8 cellular contexts compared by ENCODE assay signal in the genomic region with DNA sequence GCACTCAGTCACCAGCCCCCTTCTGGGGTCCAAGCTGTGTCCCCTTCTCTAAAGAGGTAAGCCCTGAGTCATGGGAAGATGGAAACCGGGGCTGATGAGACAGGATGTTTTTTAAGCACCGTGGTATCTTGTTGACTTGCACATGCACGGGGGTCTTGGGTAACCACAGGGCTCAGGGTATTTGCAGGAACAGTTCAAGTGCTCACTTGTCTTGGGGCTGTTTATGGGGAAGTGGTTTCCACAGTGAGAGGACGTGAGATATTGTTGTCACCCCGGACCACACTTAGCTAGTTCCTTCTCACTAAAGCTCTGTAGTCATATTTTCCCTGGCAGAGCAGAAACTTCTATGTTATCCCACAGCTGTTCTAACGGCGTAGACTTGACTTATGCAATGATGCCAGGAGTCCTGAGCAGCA. TPM values are rescaled to one million over a fixed set of nuclear protein-coding genes. Genes with fewer than 3 reads are reported as not detected.
DNase-seq lines count a peak whose midpoint lies in the region; ATAC-seq and TF ChIP-seq lines count a peak whose summit lies in the region.

No MANE protein-coding gene starts in this region.

- ATAC-seq in GM19452 (IDR thresholded peaks at IDR 0.05; ENCODE audit: unreplicated experiment) (peak; percentile 61), aorta (ENCODE audit: low FRiP score) (peak; percentile 76)

- intact Hi-C loops in aorta (cut with DNase I) = no loop called here

- 86% methylated on average over 3 of the region's 7 CpGs; no CpG with 5 or more reads in 1 of the 2 experiments for WGBS in endodermal cell (ENCODE audit: insufficient coverage in 1 of 2, insufficient read length in 1 of 2), 2 experiments
- 44 to 51% methylated on average over 7 of the region's 7 CpGs for WGBS in aorta, 2 donors

- H3K4me2 ChIP-seq in BLaER1 treated with 17β-estradiol and CSF1 and Interleukin-3, amounts not matched to agents 10 nM and 100 nM = peak overlapping the region; percentile 72 to 98 (median 92)

- peak overlapping the region; percentile 83 to 99 (median 85) for H3K9ac ChIP-seq in BLaER1 treated with 17β-estradiol and CSF1 and Interleukin-3, amounts not matched to agents 10 nM and 100 nM
- no peak overlapping the region for H3K9ac ChIP-seq in endodermal cell (ENCODE audit: extremely low read depth, low read length, poor library complexity, severe bottlenecking)

- peaks cover 14% of the 10 kb centered on the region for H3K27me3 Mint-ChIP-seq in endodermal cell (ENCODE audit: insufficient read depth)

- no peak overlapping the region for H3K4me3 Mint-ChIP-seq in endodermal cell

- H3K4me1 Mint-ChIP-seq in endodermal cell = peaks cover 2% of the 10 kb centered on the region

- H3K36me3 ChIP-seq in BLaER1 treated with 17β-estradiol and CSF1 and Interleukin-3, amounts not matched to agents 10 nM and 100 nM = peaks cover 0 to 15% (median 9%) of the 10 kb centered on the region in 11 experiments; a peak in 12 of 22 replicates
- no peaks in the 10 kb centered on the region for H3K36me3 ChIP-seq in endodermal cell (ENCODE audit: control insufficient read depth, insufficient read depth, low read length)
- H3K36me3 ChIP-seq in aorta (ENCODE audit: control insufficient read depth in 1 of 2, insufficient read depth in 2 of 2, low read length in 1 of 2) = no peaks in the 10 kb centered on the region

- TF ChIP-seq CTCF in endodermal cell (conservative IDR thresholded peaks at IDR 0.05) = no peak

- H3K9me3 ChIP-seq in BLaER1 treated with 17β-estradiol and CSF1 and Interleukin-3, amounts not matched to agents 10 nM and 100 nM (replicated peaks in 1 of 11) = no peaks in the 10 kb centered on the region
- H3K9me3 ChIP-seq in endodermal cell (ENCODE audit: control insufficient read depth, low read length) (no peaks in the 10 kb centered on the region), aorta (ENCODE audit: control insufficient read depth, low read length) (no peaks in the 10 kb centered on the region)

- peaks cover 0 to 11% (median 3%) of the 10 kb centered on the region in 11 experiments; a peak in 14 of 22 replicates for H3K27me3 ChIP-seq in BLaER1 treated with 17β-estradiol and CSF1 and Interleukin-3, amounts not matched to agents 10 nM and 100 nM
- H3K27me3 ChIP-seq in endodermal cell (ENCODE audit: control insufficient read depth, insufficient read depth, low read length, poor library complexity, severe bottlenecking) = no peaks in the 10 kb centered on the region
- no peaks in the 10 kb centered on the region for H3K27me3 ChIP-seq in aorta (ENCODE audit: control insufficient read depth in 1 of 2, insufficient read depth in 2 of 2, low read length in 1 of 2)

- H3K27ac ChIP-seq in BLaER1 treated with 17β-estradiol and CSF1 and Interleukin-3, amounts not matched to agents 10 nM and 100 nM = peak overlapping the region; percentile 91 to 99 (median 97)
- H3K27ac ChIP-seq in endodermal cell (ENCODE audit: low read depth, low read length) (no peak overlapping the region), aorta (ENCODE audit: low read depth in 1 of 2, low read length in 2 of 2) (no peak overlapping the region)

- H3K4me1 ChIP-seq in BLaER1 treated with 17β-estradiol and CSF1 and Interleukin-3, amounts not matched to agents 10 nM and 100 nM = peaks cover 58 to 90% (median 86%) of the 10 kb centered on the region in 10 experiments
- H3K4me1 ChIP-seq in endodermal cell (ENCODE audit: control insufficient read depth, insufficient read depth, low read length) (no peaks in the 10 kb centered on the region), aorta (ENCODE audit: control insufficient read depth in 1 of 2, insufficient read depth in 2 of 2, low read length in 2 of 2) (no peaks in the 10 kb centered on the region)

- H3K9me3 Mint-ChIP-seq in endodermal cell = no peaks in the 10 kb centered on the region

- H4K20me1 ChIP-seq in BLaER1 treated with 17β-estradiol and CSF1 and Interleukin-3, amounts not matched to agents 10 nM and 100 nM = no peaks in the 10 kb centered on the region

- H3K36me3 Mint-ChIP-seq in endodermal cell (ENCODE audit: low read depth) = no peaks in the 10 kb centered on the region

- H3K4me3 ChIP-seq in BLaER1 treated with 17β-estradiol and CSF1 and Interleukin-3, amounts not matched to agents 10 nM and 100 nM = peak overlapping the region in 5 of 10 experiments; percentile 14 to 33 (median 23); a peak in 2 of 20 replicates
- H3K4me3 ChIP-seq in endodermal cell (ENCODE audit: low read length) = no peak overlapping the region
- H3K4me3 ChIP-seq in aorta (ENCODE audit: low read length in 2 of 2) = no peak overlapping the region

- DNase-seq in Kasumi-1 (lab: John Stamatoyannopoulos, UW) (peak; percentile 100), endodermal cell (peak; percentile 44), aorta (peak in 1 of 2 donors; percentile 71), NCI-H1417 (lab: John Stamatoyannopoulos, UW) (no peak)
- DNase-seq in stimulated activated naive CD4-positive, alpha-beta T cell treated with Interleukin-2 at 50 U/mL for 16 hours (lab: John Stamatoyannopoulos, UW) = no peak
- no peak for DNase-seq in stimulated activated CD4-positive, alpha-beta T cell treated with anti-CD3 and anti-CD28 coated beads, Interleukin-15, amount 100 ng/mL, for 24 hours

- H3K27ac Mint-ChIP-seq in endodermal cell = no peak overlapping the region

RNA-seq across cellular contexts. Expression of a gene that starts 7.7 kb away (rescaled TPM):
- total RNA-seq in endodermal cell = 1 to 10 TPM in 1 of 2 donors, under 1 TPM in 1; 0.35 to 2.0 TPM
- not detected for polyA plus RNA-seq in endodermal cell (2013, experiment 1 of 2)
- not detected for polyA plus RNA-seq in endodermal cell (2013, experiment 2 of 2)
- total RNA-seq in aorta = 1 to 10 TPM in 1 of 2 donors, not detected in 1; 1.3 TPM
- under 1 TPM in 1 of 2 donors, not detected in 1; 0.63 TPM for polyA plus RNA-seq in aorta

RNA-seq across cellular contexts. Expression of a gene that starts 12.5 kb away (rescaled TPM):
- total RNA-seq in endodermal cell (10 to 100 TPM; 13.1 to 18.4 TPM), aorta (10 to 100 TPM in 1 of 2 donors, 1 to 10 TPM in 1; 5.0 to 13.8 TPM)
- 2.9 TPM for polyA plus RNA-seq in endodermal cell (2013, experiment 1 of 2)
- polyA plus RNA-seq in endodermal cell (2013, experiment 2 of 2) = 4.7 TPM
- polyA plus RNA-seq in aorta = 1 to 10 TPM in 1 of 2 donors, not detected in 1; 5.1 TPM

RNA-seq across cellular contexts. Expression of a gene that starts 22.0 kb away (rescaled TPM):
- total RNA-seq in endodermal cell (not detected), aorta (1 to 10 TPM in 1 of 2 donors, under 1 TPM in 1; 0.94 to 1.4 TPM)
- polyA plus RNA-seq in endodermal cell (2013, experiment 1 of 2) = not detected
- not detected for polyA plus RNA-seq in endodermal cell (2013, experiment 2 of 2)
- polyA plus RNA-seq in aorta = 1 to 10 TPM in 1 of 2 donors, under 1 TPM in 1; 0.41 to 4.5 TPM

Comparison
In these comparisons a context has a peak if more than half of its experiments do, and no peak if none do; other contexts are left out.
1. H3K27ac ChIP-seq: peak in BLaER1 treated with 17β-estradiol and CSF1 and Interleukin-3, amounts not matched to agents 10 nM and 100 nM (11 of 11); none in endodermal cell (single experiment) and aorta (0 of 2).
2. DNase-seq: peak in Kasumi-1 (2 of 2) and endodermal cell (single experiment); none in stimulated activated naive CD4-positive, alpha-beta T cell treated with Interleukin-2 at 50 U/mL for 16 hours (single experiment), NCI-H1417 (0 of 3) and stimulated activated CD4-positive, alpha-beta T cell treated with anti-CD3 and anti-CD28 coated beads, Interleukin-15, amount 100 ng/mL, for 24 hours (single experiment).